10 cellular contexts compared by ENCODE assay signal in the genomic region with DNA sequence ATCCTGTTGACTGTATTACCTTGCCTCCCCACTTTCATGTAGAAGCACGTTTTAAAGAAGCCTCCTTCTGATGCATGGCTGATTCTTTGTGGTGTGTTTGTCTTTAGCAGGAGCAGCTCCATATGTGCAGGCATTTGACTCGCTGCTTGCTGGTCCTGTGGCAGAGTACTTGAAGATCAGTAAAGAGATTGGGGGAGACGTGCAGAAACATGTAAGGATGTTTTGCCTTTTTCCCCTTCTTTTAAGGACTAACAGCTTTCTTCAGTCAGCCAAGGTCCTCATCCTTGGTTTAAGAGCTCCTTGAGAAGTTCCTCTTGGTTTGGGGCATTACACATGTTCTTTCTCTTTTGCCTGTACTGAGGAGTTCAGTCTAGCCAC. TPM values are rescaled to one million over a fixed set of nuclear protein-coding genes. Genes with fewer than 3 reads are reported as not detected.
DNase-seq lines count a peak whose midpoint lies in the region; ATAC-seq and TF ChIP-seq lines count a peak whose summit lies in the region.
"Had no signal": no experiment of that assay in that cellular context is flagged by ENCODE, and none has a peak within 500 bp of the region (broad histone marks: within the 10 kb centered on the region; RNA-seq: fewer than 3 reads in every experiment).

No MANE protein-coding gene starts in this region.

- H3K9me3 ChIP-seq in prostate gland = no peaks in the 10 kb centered on the region

- ATAC-seq in GM18498 (IDR thresholded peaks at IDR 0.05; ENCODE audit: unreplicated experiment) = no peak
- no peak for ATAC-seq in GM19324 (IDR thresholded peaks at IDR 0.05; ENCODE audit: low FRiP score, unreplicated experiment)
- ATAC-seq in HG03097 (IDR thresholded peaks at IDR 0.05; ENCODE audit: low FRiP score, unreplicated experiment) = no peak
- ATAC-seq: Panc1 had no signal

- H3K4me3 Mint-ChIP-seq in chondrocyte (ENCODE audit: unreplicated experiment) = no peak overlapping the region

- H3K4me3 ChIP-seq in GM08714 (ENCODE audit: low read length) (peak overlapping the region; percentile 66; the same call in 1 of the 2 replicates), prostate gland (no peak overlapping the region)

- peak overlapping the region; percentile 11 for H3K27ac Mint-ChIP-seq in chondrocyte (ENCODE audit: unreplicated experiment)

- no peaks in the 10 kb centered on the region for H3K27me3 ChIP-seq in prostate gland (replicated peaks; ENCODE audit: insufficient read depth)

- 32% methylated on average over 3 of the region's 3 CpGs for WGBS in prostate gland

- TF ChIP-seq POLR2A in prostate gland (IDR thresholded peaks at IDR 0.05) = no peak

- peaks cover 34% of the 10 kb centered on the region for H3K36me3 Mint-ChIP-seq in chondrocyte (ENCODE audit: low read depth)

- intact Hi-C loops in prostate gland (cut with DNase I) = no loop called here

- peaks cover 7 to 10% of the 10 kb centered on the region in 2 donors for H3K36me3 ChIP-seq in prostate gland

- TF ChIP-seq CTCF in chondrocyte (IDR thresholded peaks at IDR 0.05) (no peak), prostate gland (IDR thresholded peaks at IDR 0.05) (no peak)

- peaks cover 47% of the 10 kb centered on the region for H3K4me1 Mint-ChIP-seq in chondrocyte (ENCODE audit: low read depth)

- peak; percentile 72 for DNase-seq in NCI-H2171 treated with DMSO at 0.1 percent for 48 hours (lab: John Stamatoyannopoulos, UW)
- DNase-seq in chondrocyte (ENCODE audit: low spot score) = no peak
- DNase-seq in prostate gland (ENCODE audit: low spot score) = no peak
- DNase-seq in nucleus accumbens (lab: John Stamatoyannopoulos, UW) = no peak
- DNase-seq: kidney had no signal

- H3K4me1 ChIP-seq in prostate gland (replicated peaks) = no peaks in the 10 kb centered on the region

- no peaks in the 10 kb centered on the region for H3K27me3 Mint-ChIP-seq in chondrocyte (ENCODE audit: low read depth)

- no peaks in the 10 kb centered on the region for H3K9me3 Mint-ChIP-seq in chondrocyte (ENCODE audit: low read depth)

- H3K27ac ChIP-seq in prostate gland = peak overlapping the region; percentile 10 to 32

RNA-seq across cellular contexts. Expression of a gene that starts 19.4 kb away (rescaled TPM):
- total RNA-seq in chondrocyte = 415 to 576 TPM (median 558 TPM) in 3 replicates
- 100 to 1,000 TPM; 128 to 187 TPM for total RNA-seq in prostate gland

RNA-seq across cellular contexts. Expression of a gene that starts 37.1 kb away (rescaled TPM):
- total RNA-seq in chondrocyte (48.3 to 79.0 TPM (median 48.6 TPM) in 3 replicates), prostate gland (100 to 1,000 TPM in 1 of 2 donors, 10 to 100 TPM in 1; 86.2 to 126 TPM)
